In genomic region chr15:76954744-76955143, GRCh38 we compare ENCODE assay signal across 22 cellular contexts. TPM values are rescaled to one million over a fixed set of nuclear protein-coding genes. Genes with fewer than 3 reads are reported as not detected.
DNase-seq lines count a peak whose midpoint lies in the region; ATAC-seq, FAIRE-seq and TF ChIP-seq lines count a peak whose summit lies in the region.
"Had no signal": no experiment of that assay in that cellular context is flagged by ENCODE, and none has a peak within 500 bp of the region (broad histone marks: within the 10 kb centered on the region; RNA-seq: fewer than 3 reads in every experiment).

No MANE protein-coding gene starts in this region.

- no peaks in the 10 kb centered on the region for H3K9me3 Mint-ChIP-seq in HFFc6
- no peaks in the 10 kb centered on the region for H3K9me3 Mint-ChIP-seq in activated T-cell treated with anti-CD3 and anti-CD28 coated beads, Interleukin-2, amount 50 U/mL, for 4 hours
- H3K9me3 Mint-ChIP-seq: central memory CD8-positive, alpha-beta T cell; stimulated activated memory B cell treated with anti-CD40 and anti-IgM and Interleukin-4, amounts not matched to agents 10 μg/mL and 1 μg/mL and 100 μg/mL, for 72 hours had no signal

- H3K9me3 ChIP-seq in small intestine (ENCODE audit: control insufficient read depth, low read depth) = no peaks in the 10 kb centered on the region
- H3K9me3 ChIP-seq: transverse colon had no signal

- in situ Hi-C loops in SK-MEL-5 (cut with HindIII; ENCODE audit: low pct_unique_long_range_greater_than_20kb, low sequenced_read_pairs) = no loop called here

- DNase-seq in NCI-H748 (lab: John Stamatoyannopoulos, UW; ENCODE audit: unreplicated experiment) (peak; percentile 26), NCI-H748 treated with DMSO at 0.1 percent for 48 hours (lab: John Stamatoyannopoulos, UW) (no peak), SK-MEL-5 (ENCODE audit: low read depth, low spot score) (peak; percentile 91), frontal cortex (ENCODE audit: low spot score in 2 of 2) (no peak), small intestine (peak; percentile 13), HFFc6 (no peak), SHP77 (lab: John Stamatoyannopoulos, UW) (no peak)
- no peak for DNase-seq in activated T-cell treated with anti-CD3 and anti-CD28 coated beads, Interleukin-2, amount 50 U/mL, for 4 hours
- DNase-seq: activated CD4-positive, alpha-beta T cell treated with anti-CD3 and anti-CD28 coated beads for 4 hours; activated effector memory CD4-positive, alpha-beta T cell treated with Interleukin-2 at 50 U/mL for 16 hours; C1 segment of cervical spinal cord; DMS153; NCI-H1105; NCI-H2171 treated with DMSO at 0.1 percent for 48 hours; T1000; transverse colon had no signal

- peaks cover 1% of the 10 kb centered on the region; the same call in 1 of the 2 replicates for H3K27me3 Mint-ChIP-seq in HFFc6 (ENCODE audit: insufficient read depth)
- H3K27me3 Mint-ChIP-seq in activated T-cell treated with anti-CD3 and anti-CD28 coated beads, Interleukin-2, amount 50 U/mL, for 4 hours (ENCODE audit: low read depth) = no peaks in the 10 kb centered on the region
- H3K27me3 Mint-ChIP-seq: central memory CD8-positive, alpha-beta T cell; stimulated activated memory B cell treated with anti-CD40 and anti-IgM and Interleukin-4, amounts not matched to agents 10 μg/mL and 1 μg/mL and 100 μg/mL, for 72 hours had no signal

- H3K4me1 Mint-ChIP-seq in HFFc6 (ENCODE audit: low read depth) = no peaks in the 10 kb centered on the region
- H3K4me1 Mint-ChIP-seq in activated T-cell treated with anti-CD3 and anti-CD28 coated beads, Interleukin-2, amount 50 U/mL, for 4 hours (ENCODE audit: low read depth) = peaks cover 9% of the 10 kb centered on the region
- H3K4me1 Mint-ChIP-seq: central memory CD8-positive, alpha-beta T cell; stimulated activated memory B cell treated with anti-CD40 and anti-IgM and Interleukin-4, amounts not matched to agents 10 μg/mL and 1 μg/mL and 100 μg/mL, for 72 hours had no signal

- H3K27ac ChIP-seq in small intestine (ENCODE audit: low read depth in 1 of 2, low read length in 1 of 2) = no peak overlapping the region
- H3K27ac ChIP-seq: transverse colon had no signal

- H3K4me3 Mint-ChIP-seq in HFFc6 = no peak overlapping the region
- H3K4me3 Mint-ChIP-seq in activated T-cell treated with anti-CD3 and anti-CD28 coated beads, Interleukin-2, amount 50 U/mL, for 4 hours = no peak overlapping the region
- H3K4me3 Mint-ChIP-seq: central memory CD8-positive, alpha-beta T cell; stimulated activated memory B cell treated with anti-CD40 and anti-IgM and Interleukin-4, amounts not matched to agents 10 μg/mL and 1 μg/mL and 100 μg/mL, for 72 hours had no signal

- 16 to 45% (median 33%) methylated on average over 2 of the region's 2 CpGs for WGBS in small intestine, 3 donors

- peaks cover 2 to 3% of the 10 kb centered on the region in 2 donors for H3K36me3 ChIP-seq in small intestine (ENCODE audit: control insufficient read depth in 2 of 2, insufficient read depth in 2 of 2, low read length in 2 of 2)

- no peaks in the 10 kb centered on the region for H3K4me1 ChIP-seq in small intestine (ENCODE audit: control insufficient read depth in 2 of 2, insufficient read depth in 1 of 2, low read depth in 1 of 2, low read length in 1 of 2)

- H3K4me3 ChIP-seq in small intestine (ENCODE audit: low read depth in 1 of 2, low read length in 2 of 2) = no peak overlapping the region
- H3K4me3 ChIP-seq: transverse colon had no signal

- H3K36me3 Mint-ChIP-seq in HFFc6 (ENCODE audit: low read depth) = no peaks in the 10 kb centered on the region
- peaks cover 5% of the 10 kb centered on the region for H3K36me3 Mint-ChIP-seq in activated T-cell treated with anti-CD3 and anti-CD28 coated beads, Interleukin-2, amount 50 U/mL, for 4 hours (ENCODE audit: insufficient read depth)

- FAIRE-seq in frontal cortex (lab: Jason Lieb, UNC) (peak; percentile 21), small intestine (lab: Jason Lieb, UNC) (no peak)
- FAIRE-seq: A204.1 had no signal

- no peak for TF ChIP-seq CTCF in HFFc6 (IDR thresholded peaks at IDR 0.05)

- ATAC-seq in activated T-cell treated with anti-CD3 and anti-CD28 coated beads, Interleukin-2, amount 50 U/mL, for 4 hours = no peak
- ATAC-seq: Panc1; SK-N-SH treated with all-trans-retinoic acid at 6 μM for 48 hours; stimulated activated memory B cell treated with anti-CD40 and anti-IgM and Interleukin-4, amounts not matched to agents 10 μg/mL and 1 μg/mL and 100 μg/mL, for 72 hours had no signal

- H3K27me3 ChIP-seq in small intestine (ENCODE audit: control insufficient read depth in 2 of 2, insufficient read depth in 2 of 2, low read length in 2 of 2) = no peaks in the 10 kb centered on the region
- H3K27me3 ChIP-seq: transverse colon had no signal

- H3K27ac Mint-ChIP-seq in HFFc6 = no peak overlapping the region
- H3K27ac Mint-ChIP-seq: stimulated activated memory B cell treated with anti-CD40 and anti-IgM and Interleukin-4, amounts not matched to agents 10 μg/mL and 1 μg/mL and 100 μg/mL, for 72 hours had no signal

RNA-seq across cellular contexts. Expression of gene RCN2, which starts 23.2 kb away (rescaled TPM):
- total RNA-seq in SK-MEL-5 (2014; rRNA removed; shearing (Covaris generic)) = 114 and 132 TPM in 2 replicates
- 188 and 249 TPM in 2 replicates for polyA plus RNA-seq in SK-MEL-5 (2015; cell fraction: cytosol; rRNA removed)
- 62.4 and 78.2 TPM in 2 replicates for polyA plus RNA-seq in SK-MEL-5 (2015; cell fraction: nucleus; rRNA removed)
- 65.2 TPM for total RNA-seq in frontal cortex
- 10 to 100 TPM; 11.6 to 38.9 (median 14.1) TPM for polyA plus RNA-seq in small intestine
- 10 to 100 TPM; 88.0 to 98.1 (median 94.5) TPM for total RNA-seq in HFFc6 (2021; fragmentation: NEBNext Ultra II Directional; extraction: Animal tissue kit (Norgen Biotek cat#: 25700))
- total RNA-seq in activated T-cell treated with anti-CD3 and anti-CD28 coated beads, Interleukin-2, amount 50 U/mL, for 4 hours = 10 to 100 TPM; 26.7 to 30.3 (median 27.5) TPM

RNA-seq across cellular contexts. Expression of gene PSTPIP1, which starts 40.2 kb away (rescaled TPM):
- total RNA-seq in SK-MEL-5 (2014; rRNA removed; shearing (Covaris generic)) = not detected in 2 replicates
- 0.36 TPM in 1 of 2 replicates, not detected in the other for polyA plus RNA-seq in SK-MEL-5 (2015; cell fraction: cytosol; rRNA removed)
- not detected in 2 replicates for polyA plus RNA-seq in SK-MEL-5 (2015; cell fraction: nucleus; rRNA removed)
- 0.41 TPM for total RNA-seq in frontal cortex
- polyA plus RNA-seq in small intestine = 10 to 100 TPM in 1 of 3 donors, 1 to 10 TPM in 2; 1.8 to 17.0 (median 4.1) TPM
- total RNA-seq in HFFc6 (2021; fragmentation: NEBNext Ultra II Directional; extraction: Animal tissue kit (Norgen Biotek cat#: 25700)) = under 1 TPM in 2 of 6 experiments, not detected in 4; 0.16 to 0.38 TPM
- 100 to 1,000 TPM in 1 of 3 donors, 10 to 100 TPM in 2; 85.4 to 130 (median 92.1) TPM for total RNA-seq in activated T-cell treated with anti-CD3 and anti-CD28 coated beads, Interleukin-2, amount 50 U/mL, for 4 hours
- total RNA-seq: kidney epithelial cell had no signal

RNA-seq across cellular contexts. Expression of gene SCAPER, which starts 49.6 kb away (rescaled TPM):
- 11.8 and 12.7 TPM in 2 replicates for total RNA-seq in SK-MEL-5 (2014; rRNA removed; shearing (Covaris generic))
- 6.3 and 9.9 TPM in 2 replicates for polyA plus RNA-seq in SK-MEL-5 (2015; cell fraction: cytosol; rRNA removed)
- polyA plus RNA-seq in SK-MEL-5 (2015; cell fraction: nucleus; rRNA removed) = 21.4 and 23.0 TPM in 2 replicates
- 76.6 TPM for total RNA-seq in frontal cortex
- polyA plus RNA-seq in small intestine = 10 to 100 TPM in 1 of 3 donors, 1 to 10 TPM in 2; 8.1 to 19.5 (median 8.5) TPM
- total RNA-seq in HFFc6 (2021; fragmentation: NEBNext Ultra II Directional; extraction: Animal tissue kit (Norgen Biotek cat#: 25700)) = 10 to 100 TPM in 1 of 6 experiments, 1 to 10 TPM in 5; 6.9 to 10.1 (median 8.1) TPM
- 10 to 100 TPM; 13.0 to 14.8 (median 14.8) TPM for total RNA-seq in activated T-cell treated with anti-CD3 and anti-CD28 coated beads, Interleukin-2, amount 50 U/mL, for 4 hours

Comparison
In these comparisons a context has a peak if more than half of its experiments do, and no peak if none do; other contexts are left out.
1. DNase-seq: peak in NCI-H748 (single experiment), SK-MEL-5 (single experiment) and small intestine (single experiment); none in NCI-H748 treated with DMSO at 0.1 percent for 48 hours (single experiment), frontal cortex (0 of 2), HFFc6 (single experiment), SHP77 (0 of 2) and activated T-cell treated with anti-CD3 and anti-CD28 coated beads, Interleukin-2, amount 50 U/mL, for 4 hours (single experiment).
2. RNA of gene PSTPIP1, which starts 40.2 kb away (total RNA-seq): 85.4 to 130 TPM in activated T-cell treated with anti-CD3 and anti-CD28 coated beads, Interleukin-2, amount 50 U/mL, for 4 hours; 0.41 TPM in frontal cortex (single experiment), 0.16 to 0.38 TPM in HFFc6 and not detected in SK-MEL-5; every median in the first group is over 10 times any median in the second.